ENCODE assay signal across 1 cellular context in the genomic region with DNA sequence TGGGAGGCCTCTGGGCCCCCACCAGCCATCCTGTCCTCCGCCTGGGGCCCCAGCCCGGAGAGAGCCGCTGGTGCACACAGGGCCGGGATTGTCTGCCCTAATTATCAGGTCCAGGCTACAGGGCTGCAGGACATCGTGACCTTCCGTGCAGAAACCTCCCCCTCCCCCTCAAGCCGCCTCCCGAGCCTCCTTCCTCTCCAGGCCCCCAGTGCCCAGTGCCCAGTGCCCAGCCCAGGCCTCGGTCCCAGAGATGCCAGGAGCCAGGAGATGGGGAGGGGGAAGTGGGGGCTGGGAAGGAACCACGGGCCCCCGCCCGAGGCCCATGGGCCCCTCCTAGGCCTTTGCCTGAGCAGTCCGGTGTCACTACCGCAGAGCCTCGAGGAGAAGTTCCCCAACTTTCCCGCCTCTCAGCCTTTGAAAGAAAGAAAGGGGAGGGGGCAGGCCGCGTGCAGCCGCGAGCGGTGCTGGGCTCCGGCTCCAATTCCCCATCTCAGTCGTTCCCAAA.
A peak's percentile ranks its signal among the peaks of the same experiment; 100 is the strongest.
TF ChIP-seq lines count a peak whose summit lies in the region.

No MANE protein-coding gene starts in this region.

TF ChIP-seq in HEK293, 187 proteins besides CTCF, POLR2A, EP300 and RAD21 (continued from another document and continues in another):
- TF ChIP-seq, protein P1, sequence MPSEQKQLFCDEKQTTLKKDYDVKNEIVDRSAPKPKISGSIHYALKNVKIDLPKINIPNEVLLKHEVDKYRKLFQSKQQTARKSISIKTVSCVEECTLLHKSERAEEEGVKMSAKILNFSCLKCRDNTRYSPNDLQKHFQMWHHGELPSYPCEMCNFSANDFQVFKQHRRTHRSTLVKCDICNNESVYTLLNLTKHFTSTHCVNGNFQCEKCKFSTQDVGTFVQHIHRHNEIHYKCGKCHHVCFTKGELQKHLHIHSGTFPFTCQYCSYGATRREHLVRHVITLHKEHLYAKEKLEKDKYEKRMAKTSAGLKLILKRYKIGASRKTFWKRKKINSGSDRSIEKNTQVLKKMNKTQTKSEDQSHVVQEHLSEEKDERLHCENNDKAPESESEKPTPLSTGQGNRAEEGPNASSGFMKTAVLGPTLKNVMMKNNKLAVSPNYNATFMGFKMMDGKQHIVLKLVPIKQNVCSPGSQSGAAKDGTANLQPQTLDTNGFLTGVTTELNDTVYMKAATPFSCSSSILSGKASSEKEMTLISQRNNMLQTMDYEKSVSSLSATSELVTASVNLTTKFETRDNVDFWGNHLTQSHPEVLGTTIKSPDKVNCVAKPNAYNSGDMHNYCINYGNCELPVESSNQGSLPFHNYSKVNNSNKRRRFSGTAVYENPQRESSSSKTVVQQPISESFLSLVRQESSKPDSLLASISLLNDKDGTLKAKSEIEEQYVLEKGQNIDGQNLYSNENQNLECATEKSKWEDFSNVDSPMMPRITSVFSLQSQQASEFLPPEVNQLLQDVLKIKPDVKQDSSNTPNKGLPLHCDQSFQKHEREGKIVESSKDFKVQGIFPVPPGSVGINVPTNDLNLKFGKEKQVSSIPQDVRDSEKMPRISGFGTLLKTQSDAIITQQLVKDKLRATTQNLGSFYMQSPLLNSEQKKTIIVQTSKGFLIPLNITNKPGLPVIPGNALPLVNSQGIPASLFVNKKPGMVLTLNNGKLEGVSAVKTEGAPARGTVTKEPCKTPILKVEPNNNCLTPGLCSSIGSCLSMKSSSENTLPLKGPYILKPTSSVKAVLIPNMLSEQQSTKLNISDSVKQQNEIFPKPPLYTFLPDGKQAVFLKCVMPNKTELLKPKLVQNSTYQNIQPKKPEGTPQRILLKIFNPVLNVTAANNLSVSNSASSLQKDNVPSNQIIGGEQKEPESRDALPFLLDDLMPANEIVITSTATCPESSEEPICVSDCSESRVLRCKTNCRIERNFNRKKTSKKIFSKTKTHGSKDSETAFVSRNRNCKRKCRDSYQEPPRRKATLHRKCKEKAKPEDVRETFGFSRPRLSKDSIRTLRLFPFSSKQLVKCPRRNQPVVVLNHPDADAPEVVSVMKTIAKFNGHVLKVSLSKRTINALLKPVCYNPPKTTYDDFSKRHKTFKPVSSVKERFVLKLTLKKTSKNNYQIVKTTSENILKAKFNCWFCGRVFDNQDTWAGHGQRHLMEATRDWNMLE (tag by site-specific recombination; conservative IDR thresholded peaks at IDR 0.05; ENCODE audit: low read depth): 0 out of 2 replicates have a peak, but pooled peaks have one; percentile 23
- TF ChIP-seq ZNF366 (tag by site-specific recombination; conservative IDR thresholded peaks at IDR 0.05): peak; percentile 59; the same call in 1 of the 2 replicates
- TF ChIP-seq ZNF600 (tag by site-specific recombination; IDR thresholded peaks at IDR 0.05): 0 out of 2 replicates have a peak, but pooled peaks have one; percentile 36
- peak; percentile 31 for TF ChIP-seq ZNF10 (tag by site-specific recombination; IDR thresholded peaks at IDR 0.05)
- no peak for TF ChIP-seq TRIM28 (IDR thresholded peaks at IDR 0.05; ENCODE audit: borderline replicate concordance, low read length)
- peak; percentile 80; the same call in 1 of the 2 replicates for TF ChIP-seq ZNF76 (tag by site-specific recombination; IDR thresholded peaks at IDR 0.05; ENCODE audit: borderline replicate concordance, low read depth)
- TF ChIP-seq ZNF561 (tag by site-specific recombination; IDR thresholded peaks at IDR 0.05; ENCODE audit: borderline replicate concordance): peak; percentile 58; the same call in 1 of the 2 replicates
- peak; percentile 7; the same call in 1 of the 2 replicates for TF ChIP-seq OSR2 (tag by site-specific recombination; IDR thresholded peaks at IDR 0.05)
- no peak for TF ChIP-seq ZNF140 (tag by site-specific recombination; IDR thresholded peaks at IDR 0.05)
- TF ChIP-seq ZNF24 (tag by site-specific recombination; IDR thresholded peaks at IDR 0.05): peak; percentile 57; the same call in 1 of the 2 replicates
- TF ChIP-seq ZBTB8A (tag by site-specific recombination; IDR thresholded peaks at IDR 0.05): no peak; the same call in none of the 2 replicates
- TF ChIP-seq, protein P2, sequence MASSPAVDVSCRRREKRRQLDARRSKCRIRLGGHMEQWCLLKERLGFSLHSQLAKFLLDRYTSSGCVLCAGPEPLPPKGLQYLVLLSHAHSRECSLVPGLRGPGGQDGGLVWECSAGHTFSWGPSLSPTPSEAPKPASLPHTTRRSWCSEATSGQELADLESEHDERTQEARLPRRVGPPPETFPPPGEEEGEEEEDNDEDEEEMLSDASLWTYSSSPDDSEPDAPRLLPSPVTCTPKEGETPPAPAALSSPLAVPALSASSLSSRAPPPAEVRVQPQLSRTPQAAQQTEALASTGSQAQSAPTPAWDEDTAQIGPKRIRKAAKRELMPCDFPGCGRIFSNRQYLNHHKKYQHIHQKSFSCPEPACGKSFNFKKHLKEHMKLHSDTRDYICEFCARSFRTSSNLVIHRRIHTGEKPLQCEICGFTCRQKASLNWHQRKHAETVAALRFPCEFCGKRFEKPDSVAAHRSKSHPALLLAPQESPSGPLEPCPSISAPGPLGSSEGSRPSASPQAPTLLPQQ (tag by site-specific recombination; IDR thresholded peaks at IDR 0.05): no peak
- TF ChIP-seq GLIS2 (tag by site-specific recombination; IDR thresholded peaks at IDR 0.05): peak; percentile 56
- 0 out of 2 replicates have a peak, but pooled peaks have one; percentile 10 for TF ChIP-seq ZIC2 (tag by site-specific recombination; IDR thresholded peaks at IDR 0.05)
- TF ChIP-seq ZBTB17 (tag by site-specific recombination; IDR thresholded peaks at IDR 0.05): 0 out of 2 replicates have a peak, but pooled peaks have one; percentile 62
- TF ChIP-seq SCRT2 (tag by site-specific recombination; IDR thresholded peaks at IDR 0.05): peak; percentile 52
- peak; percentile 66; the same call in 1 of the 2 replicates for TF ChIP-seq BCL11A (tag by site-specific recombination; IDR thresholded peaks at IDR 0.05; ENCODE audit: low read depth)
- TF ChIP-seq ZXDB (tag by site-specific recombination; IDR thresholded peaks at IDR 0.05): peak; percentile 82; the same call in 1 of the 2 replicates
- peak; percentile 87; the same call in 1 of the 2 replicates for TF ChIP-seq SCRT1 (tag by site-specific recombination; IDR thresholded peaks at IDR 0.05; ENCODE audit: borderline replicate concordance)
- TF ChIP-seq, protein P3, sequence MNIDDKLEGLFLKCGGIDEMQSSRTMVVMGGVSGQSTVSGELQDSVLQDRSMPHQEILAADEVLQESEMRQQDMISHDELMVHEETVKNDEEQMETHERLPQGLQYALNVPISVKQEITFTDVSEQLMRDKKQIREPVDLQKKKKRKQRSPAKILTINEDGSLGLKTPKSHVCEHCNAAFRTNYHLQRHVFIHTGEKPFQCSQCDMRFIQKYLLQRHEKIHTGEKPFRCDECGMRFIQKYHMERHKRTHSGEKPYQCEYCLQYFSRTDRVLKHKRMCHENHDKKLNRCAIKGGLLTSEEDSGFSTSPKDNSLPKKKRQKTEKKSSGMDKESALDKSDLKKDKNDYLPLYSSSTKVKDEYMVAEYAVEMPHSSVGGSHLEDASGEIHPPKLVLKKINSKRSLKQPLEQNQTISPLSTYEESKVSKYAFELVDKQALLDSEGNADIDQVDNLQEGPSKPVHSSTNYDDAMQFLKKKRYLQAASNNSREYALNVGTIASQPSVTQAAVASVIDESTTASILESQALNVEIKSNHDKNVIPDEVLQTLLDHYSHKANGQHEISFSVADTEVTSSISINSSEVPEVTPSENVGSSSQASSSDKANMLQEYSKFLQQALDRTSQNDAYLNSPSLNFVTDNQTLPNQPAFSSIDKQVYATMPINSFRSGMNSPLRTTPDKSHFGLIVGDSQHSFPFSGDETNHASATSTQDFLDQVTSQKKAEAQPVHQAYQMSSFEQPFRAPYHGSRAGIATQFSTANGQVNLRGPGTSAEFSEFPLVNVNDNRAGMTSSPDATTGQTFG (tag by site-specific recombination; IDR thresholded peaks at IDR 0.05; ENCODE audit: borderline replicate concordance): 0 out of 2 replicates have a peak, but pooled peaks have one; percentile 39
- no peak for TF ChIP-seq ZNF747 (tag by site-specific recombination; IDR thresholded peaks at IDR 0.05)
- TF ChIP-seq ZBTB48 (tag by site-specific recombination; IDR thresholded peaks at IDR 0.05): 0 out of 2 replicates have a peak, but pooled peaks have one; percentile 25
- TF ChIP-seq, protein P4, sequence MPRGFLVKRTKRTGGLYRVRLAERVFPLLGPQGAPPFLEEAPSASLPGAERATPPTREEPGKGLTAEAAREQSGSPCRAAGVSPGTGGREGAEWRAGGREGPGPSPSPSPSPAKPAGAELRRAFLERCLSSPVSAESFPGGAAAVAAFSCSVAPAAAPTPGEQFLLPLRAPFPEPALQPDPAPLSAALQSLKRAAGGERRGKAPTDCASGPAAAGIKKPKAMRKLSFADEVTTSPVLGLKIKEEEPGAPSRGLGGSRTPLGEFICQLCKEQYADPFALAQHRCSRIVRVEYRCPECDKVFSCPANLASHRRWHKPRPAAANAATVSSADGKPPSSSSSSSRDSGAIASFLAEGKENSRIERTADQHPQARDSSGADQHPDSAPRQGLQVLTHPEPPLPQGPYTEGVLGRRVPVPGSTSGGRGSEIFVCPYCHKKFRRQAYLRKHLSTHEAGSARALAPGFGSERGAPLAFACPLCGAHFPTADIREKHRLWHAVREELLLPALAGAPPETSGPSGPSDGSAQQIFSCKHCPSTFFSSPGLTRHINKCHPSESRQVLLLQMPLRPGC (tag by site-specific recombination; IDR thresholded peaks at IDR 0.05): 0 out of 2 replicates have a peak, but pooled peaks have one; percentile 4
- peak; percentile 48; the same call in 1 of the 2 replicates for TF ChIP-seq ZNF184 (tag by site-specific recombination; IDR thresholded peaks at IDR 0.05)
- 0 out of 2 replicates have a peak, but pooled peaks have one; percentile 48 for TF ChIP-seq ZNF391 (tag by site-specific recombination; IDR thresholded peaks at IDR 0.05; ENCODE audit: borderline replicate concordance, low read depth)
- no peak for TF ChIP-seq ZNF266 (tag by site-specific recombination; IDR thresholded peaks at IDR 0.05; ENCODE audit: low read depth)
- no peak for TF ChIP-seq ZNF341 (tag by site-specific recombination; IDR thresholded peaks at IDR 0.05; ENCODE audit: low read depth)
- TF ChIP-seq MZF1 (tag by site-specific recombination; IDR thresholded peaks at IDR 0.05; ENCODE audit: borderline replicate concordance): peak; percentile 37; the same call in 1 of the 2 replicates
- TF ChIP-seq, protein P5, sequence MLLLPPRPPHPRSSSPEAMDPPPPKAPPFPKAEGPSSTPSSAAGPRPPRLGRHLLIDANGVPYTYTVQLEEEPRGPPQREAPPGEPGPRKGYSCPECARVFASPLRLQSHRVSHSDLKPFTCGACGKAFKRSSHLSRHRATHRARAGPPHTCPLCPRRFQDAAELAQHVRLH (tag by site-specific recombination; IDR thresholded peaks at IDR 0.05): peak; percentile 5; the same call in 1 of the 2 replicates
- no peak for TF ChIP-seq ZNF670 (tag by site-specific recombination; IDR thresholded peaks at IDR 0.05; ENCODE audit: low read depth)
- TF ChIP-seq, protein P6, sequence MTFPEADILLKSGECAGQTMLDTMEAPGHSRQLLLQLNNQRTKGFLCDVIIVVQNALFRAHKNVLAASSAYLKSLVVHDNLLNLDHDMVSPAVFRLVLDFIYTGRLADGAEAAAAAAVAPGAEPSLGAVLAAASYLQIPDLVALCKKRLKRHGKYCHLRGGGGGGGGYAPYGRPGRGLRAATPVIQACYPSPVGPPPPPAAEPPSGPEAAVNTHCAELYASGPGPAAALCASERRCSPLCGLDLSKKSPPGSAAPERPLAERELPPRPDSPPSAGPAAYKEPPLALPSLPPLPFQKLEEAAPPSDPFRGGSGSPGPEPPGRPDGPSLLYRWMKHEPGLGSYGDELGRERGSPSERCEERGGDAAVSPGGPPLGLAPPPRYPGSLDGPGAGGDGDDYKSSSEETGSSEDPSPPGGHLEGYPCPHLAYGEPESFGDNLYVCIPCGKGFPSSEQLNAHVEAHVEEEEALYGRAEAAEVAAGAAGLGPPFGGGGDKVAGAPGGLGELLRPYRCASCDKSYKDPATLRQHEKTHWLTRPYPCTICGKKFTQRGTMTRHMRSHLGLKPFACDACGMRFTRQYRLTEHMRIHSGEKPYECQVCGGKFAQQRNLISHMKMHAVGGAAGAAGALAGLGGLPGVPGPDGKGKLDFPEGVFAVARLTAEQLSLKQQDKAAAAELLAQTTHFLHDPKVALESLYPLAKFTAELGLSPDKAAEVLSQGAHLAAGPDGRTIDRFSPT (tag by site-specific recombination; IDR thresholded peaks at IDR 0.05): peak; percentile 86
- peak; percentile 0; the same call in 1 of the 2 replicates for TF ChIP-seq ZFHX2 (tag by site-specific recombination; conservative IDR thresholded peaks at IDR 0.05)
- peak; percentile 97 for TF ChIP-seq GLIS1 (tag by site-specific recombination; IDR thresholded peaks at IDR 0.05)
- TF ChIP-seq, protein P7, sequence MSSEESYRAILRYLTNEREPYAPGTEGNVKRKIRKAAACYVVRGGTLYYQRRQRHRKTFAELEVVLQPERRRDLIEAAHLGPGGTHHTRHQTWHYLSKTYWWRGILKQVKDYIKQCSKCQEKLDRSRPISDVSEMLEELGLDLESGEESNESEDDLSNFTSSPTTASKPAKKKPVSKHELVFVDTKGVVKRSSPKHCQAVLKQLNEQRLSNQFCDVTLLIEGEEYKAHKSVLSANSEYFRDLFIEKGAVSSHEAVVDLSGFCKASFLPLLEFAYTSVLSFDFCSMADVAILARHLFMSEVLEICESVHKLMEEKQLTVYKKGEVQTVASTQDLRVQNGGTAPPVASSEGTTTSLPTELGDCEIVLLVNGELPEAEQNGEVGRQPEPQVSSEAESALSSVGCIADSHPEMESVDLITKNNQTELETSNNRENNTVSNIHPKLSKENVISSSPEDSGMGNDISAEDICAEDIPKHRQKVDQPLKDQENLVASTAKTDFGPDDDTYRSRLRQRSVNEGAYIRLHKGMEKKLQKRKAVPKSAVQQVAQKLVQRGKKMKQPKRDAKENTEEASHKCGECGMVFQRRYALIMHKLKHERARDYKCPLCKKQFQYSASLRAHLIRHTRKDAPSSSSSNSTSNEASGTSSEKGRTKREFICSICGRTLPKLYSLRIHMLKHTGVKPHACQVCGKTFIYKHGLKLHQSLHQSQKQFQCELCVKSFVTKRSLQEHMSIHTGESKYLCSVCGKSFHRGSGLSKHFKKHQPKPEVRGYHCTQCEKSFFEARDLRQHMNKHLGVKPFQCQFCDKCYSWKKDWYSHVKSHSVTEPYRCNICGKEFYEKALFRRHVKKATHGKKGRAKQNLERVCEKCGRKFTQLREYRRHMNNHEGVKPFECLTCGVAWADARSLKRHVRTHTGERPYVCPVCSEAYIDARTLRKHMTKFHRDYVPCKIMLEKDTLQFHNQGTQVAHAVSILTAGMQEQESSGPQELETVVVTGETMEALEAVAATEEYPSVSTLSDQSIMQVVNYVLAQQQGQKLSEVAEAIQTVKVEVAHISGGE (tag by site-specific recombination; conservative IDR thresholded peaks at IDR 0.05; ENCODE audit: low read depth): peak; percentile 77
- peak; percentile 42 for TF ChIP-seq ZSCAN30 (tag by site-specific recombination; IDR thresholded peaks at IDR 0.05)
- TF ChIP-seq, protein P8, sequence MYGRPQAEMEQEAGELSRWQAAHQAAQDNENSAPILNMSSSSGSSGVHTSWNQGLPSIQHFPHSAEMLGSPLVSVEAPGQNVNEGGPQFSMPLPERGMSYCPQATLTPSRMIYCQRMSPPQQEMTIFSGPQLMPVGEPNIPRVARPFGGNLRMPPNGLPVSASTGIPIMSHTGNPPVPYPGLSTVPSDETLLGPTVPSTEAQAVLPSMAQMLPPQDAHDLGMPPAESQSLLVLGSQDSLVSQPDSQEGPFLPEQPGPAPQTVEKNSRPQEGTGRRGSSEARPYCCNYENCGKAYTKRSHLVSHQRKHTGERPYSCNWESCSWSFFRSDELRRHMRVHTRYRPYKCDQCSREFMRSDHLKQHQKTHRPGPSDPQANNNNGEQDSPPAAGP (tag by site-specific recombination; IDR thresholded peaks at IDR 0.05): peak; percentile 3; the same call in 1 of the 2 replicates
- TF ChIP-seq ZNF837 (tag by site-specific recombination; IDR thresholded peaks at IDR 0.05): 0 out of 2 replicates have a peak, but pooled peaks have one; percentile 7
- peak; percentile 44; the same call in 1 of the 2 replicates for TF ChIP-seq KLF7 (tag by site-specific recombination; IDR thresholded peaks at IDR 0.05; ENCODE audit: borderline replicate concordance)
- no peak for TF ChIP-seq ZNF138 (tag by site-specific recombination; IDR thresholded peaks at IDR 0.05; ENCODE audit: borderline replicate concordance)
